15 cellular contexts compared by ENCODE assay signal in genomic region chr1:41727749-41728115, GRCh38.
A peak's percentile ranks its signal among the peaks of the same experiment; 100 is the strongest.
DNase-seq lines count a peak whose midpoint lies in the region; ATAC-seq and TF ChIP-seq lines count a peak whose summit lies in the region.
"Had no signal": no experiment of that assay in that cellular context is flagged by ENCODE, and none has a peak within 500 bp of the region (broad histone marks: within the 10 kb centered on the region; RNA-seq: fewer than 3 reads in every experiment).

No MANE protein-coding gene starts in this region.

- peaks cover 6% of the 10 kb centered on the region for H3K4me1 ChIP-seq in neural progenitor cell
- H3K4me1 ChIP-seq: SJSA1 had no signal

- no peaks in the 10 kb centered on the region for H3K36me3 ChIP-seq in neural progenitor cell
- H3K36me3 ChIP-seq: esophagus muscularis mucosa, SJSA1 had no signal

- H3K4me3 ChIP-seq in neural progenitor cell = no peak overlapping the region
- H3K4me3 ChIP-seq: esophagus muscularis mucosa, SJSA1 had no signal

- H3K36me3 Mint-ChIP-seq in CD14-positive monocyte (peaks cover 6 to 13% of the 10 kb centered on the region in 2 donors), IgD-negative memory B cell (peaks cover 6% of the 10 kb centered on the region), neural progenitor cell (no peaks in the 10 kb centered on the region), MCF 10A (ENCODE audit: insufficient read depth, unreplicated experiment) (no peaks in the 10 kb centered on the region)
- H3K36me3 Mint-ChIP-seq in activated T-helper 17 cell treated with anti-CD3 and anti-CD28 coated beads, Interleukin-2, amount 50 U/mL, for 72 hours (ENCODE audit: low read depth) = no peaks in the 10 kb centered on the region

- no peak for ATAC-seq in activated T-helper 17 cell treated with anti-CD3 and anti-CD28 coated beads, Interleukin-2, amount 50 U/mL, for 72 hours (replicated peaks)
- ATAC-seq in GM18909 (IDR thresholded peaks at IDR 0.05; ENCODE audit: poor library complexity, unreplicated experiment) (no peak), SK-N-SH treated with all-trans-retinoic acid at 6 μM for 48 hours (no peak)
- ATAC-seq: HCT116 had no signal

- intact Hi-C loops in CD14-positive monocyte (cut with micrococcal nuclease) (loop anchor here (1.0 to 10.0 kb wide), 9 partner anchors 12 to 153 kb away; no protein-coding TSS in a partner anchor), MCF 10A (cut with micrococcal nuclease) (no loop called here)

- H4K20me1 ChIP-seq in neural progenitor cell (ENCODE audit: low read depth) = no peaks in the 10 kb centered on the region

- no peaks in the 10 kb centered on the region for H3F3A ChIP-seq in neural progenitor cell (ENCODE audit: low read depth)

- no peaks in the 10 kb centered on the region for H3K79me2 ChIP-seq in neural progenitor cell (ENCODE audit: low read depth)

- no TSS peak for BruUV-seq in MCF 10A (replicated peaks; lab: Mats Ljungman, UMichigan)

- no peak overlapping the region for H3K27ac ChIP-seq in neural progenitor cell
- H3K27ac ChIP-seq: SJSA1 had no signal

- CTCF ChIA-PET in MCF 10A (lab: Yijun Ruan, JAX) = interaction anchor here (0.7 kb wide), 1 partner anchor 381 kb away, joined by 7 read pairs; no protein-coding TSS in a partner anchor

- H3K4me1 Mint-ChIP-seq in CD14-positive monocyte (peaks cover 95% of the 10 kb centered on the region), IgD-negative memory B cell (peaks cover 47 to 49% (median 47%) of the 10 kb centered on the region in 3 donors), neural progenitor cell (peaks cover 8% of the 10 kb centered on the region), MCF 10A (ENCODE audit: insufficient read depth, unreplicated experiment) (no peaks in the 10 kb centered on the region)
- H3K4me1 Mint-ChIP-seq in activated T-helper 17 cell treated with anti-CD3 and anti-CD28 coated beads, Interleukin-2, amount 50 U/mL, for 72 hours = peaks cover 43% of the 10 kb centered on the region

- H3K4me3 Mint-ChIP-seq in CD14-positive monocyte (peak overlapping the region; percentile 46 to 59), IgD-negative memory B cell (peak overlapping the region; percentile 58 to 93 (median 84)), neural progenitor cell (no peak overlapping the region), MCF 10A (ENCODE audit: unreplicated experiment) (no peak overlapping the region)
- peak overlapping the region; percentile 69 for H3K4me3 Mint-ChIP-seq in activated T-helper 17 cell treated with anti-CD3 and anti-CD28 coated beads, Interleukin-2, amount 50 U/mL, for 72 hours

- TF ChIP-seq CTCF in CD14-positive monocyte (IDR thresholded peaks at IDR 0.05) = no peak
- no peak for TF ChIP-seq CTCF in neural progenitor cell (IDR thresholded peaks at IDR 0.05)
- no peak for TF ChIP-seq CTCF in MCF 10A (IDR thresholded peaks at IDR 0.05; ENCODE audit: unreplicated experiment)

- peaks cover 0 to 3% (median 0%) of the 10 kb centered on the region in 3 donors for H3K27me3 Mint-ChIP-seq in CD14-positive monocyte (ENCODE audit: low read depth in 3 of 3)
- H3K27me3 Mint-ChIP-seq in IgD-negative memory B cell = no peaks in the 10 kb centered on the region
- H3K27me3 Mint-ChIP-seq in activated T-helper 17 cell treated with anti-CD3 and anti-CD28 coated beads, Interleukin-2, amount 50 U/mL, for 72 hours = no peaks in the 10 kb centered on the region
- H3K27me3 Mint-ChIP-seq in neural progenitor cell (ENCODE audit: insufficient read depth, low read depth) = no peaks in the 10 kb centered on the region
- H3K27me3 Mint-ChIP-seq in MCF 10A (ENCODE audit: insufficient read depth, unreplicated experiment) = peaks cover 10% of the 10 kb centered on the region

- no peak overlapping the region for H2AFZ ChIP-seq in neural progenitor cell (replicated peaks)

- H3K9ac ChIP-seq in neural progenitor cell = no peak overlapping the region

- H3K27ac Mint-ChIP-seq in CD14-positive monocyte = peak overlapping the region; percentile 99 to 100 (median 99)
- H3K27ac Mint-ChIP-seq in IgD-negative memory B cell = peak overlapping the region; percentile 94
- H3K27ac Mint-ChIP-seq in activated T-helper 17 cell treated with anti-CD3 and anti-CD28 coated beads, Interleukin-2, amount 50 U/mL, for 72 hours = peak overlapping the region; percentile 49
- peak overlapping the region; percentile 79 for H3K27ac Mint-ChIP-seq in neural progenitor cell
- no peak overlapping the region for H3K27ac Mint-ChIP-seq in MCF 10A (ENCODE audit: low read depth, unreplicated experiment)

- no peaks in the 10 kb centered on the region for H3K9me3 ChIP-seq in neural progenitor cell (ENCODE audit: low read depth)
- H3K9me3 ChIP-seq: esophagus muscularis mucosa, SJSA1 had no signal

- H3K27me3 ChIP-seq in neural progenitor cell = no peaks in the 10 kb centered on the region
- H3K27me3 ChIP-seq: esophagus muscularis mucosa, SJSA1 had no signal

- POLR2A ChIA-PET in MCF 10A (lab: Yijun Ruan, JAX) = no interaction called here

- H3K4me2 ChIP-seq in neural progenitor cell = no peak overlapping the region

- H3K9me3 Mint-ChIP-seq in CD14-positive monocyte = peaks cover 0 to 12% (median 2%) of the 10 kb centered on the region in 7 donors
- H3K9me3 Mint-ChIP-seq in IgD-negative memory B cell = no peaks in the 10 kb centered on the region
- peaks cover 4% of the 10 kb centered on the region for H3K9me3 Mint-ChIP-seq in activated T-helper 17 cell treated with anti-CD3 and anti-CD28 coated beads, Interleukin-2, amount 50 U/mL, for 72 hours
- H3K9me3 Mint-ChIP-seq in neural progenitor cell = no peaks in the 10 kb centered on the region
- no peaks in the 10 kb centered on the region for H3K9me3 Mint-ChIP-seq in MCF 10A (ENCODE audit: unreplicated experiment)
- H3K9me3 Mint-ChIP-seq: activated naive CD4-positive, alpha-beta T cell treated with anti-CD3 and anti-CD28 coated beads for 36 hours had no signal

- DNase-seq in CD14-positive monocyte (ENCODE audit: low spot score) (no peak), neural progenitor cell (ENCODE audit: low spot score) (no peak), MCF 10A (ENCODE audit: unreplicated experiment) (no peak)
- DNase-seq: glutamatergic neuron, mesendoderm, NCI-H187, NCI-H446 treated with DMSO at 0.1 percent for 48 hours had no signal

TF ChIP-seq in SK-N-SH treated with all-trans-retinoic acid at 6 μM for 48 hours, 23 proteins besides CTCF, POLR2A, EP300 and RAD21 (continues in another document):
- TF ChIP-seq ZNF8 (CRISPR knock-in tag; IDR thresholded peaks at IDR 0.05) (no peak), ESRRG (CRISPR knock-in tag; IDR thresholded peaks at IDR 0.05) (no peak), TCF4 (CRISPR knock-in tag; IDR thresholded peaks at IDR 0.05; ENCODE audit: borderline replicate concordance) (no peak), ZNF70 (CRISPR knock-in tag; IDR thresholded peaks at IDR 0.05) (no peak), SNAI2 (CRISPR knock-in tag; IDR thresholded peaks at IDR 0.05) (no peak), ZFP3 (CRISPR knock-in tag; IDR thresholded peaks at IDR 0.05) (no peak), BACH2 (CRISPR knock-in tag; IDR thresholded peaks at IDR 0.05; ENCODE audit: borderline replicate concordance) (no peak), ZC3H10 (CRISPR knock-in tag; IDR thresholded peaks at IDR 0.05) (no peak), CSDC2 (CRISPR knock-in tag; IDR thresholded peaks at IDR 0.05) (no peak), ZFP30 (CRISPR knock-in tag; IDR thresholded peaks at IDR 0.05) (no peak), TOX (CRISPR knock-in tag; IDR thresholded peaks at IDR 0.05; ENCODE audit: borderline replicate concordance) (no peak), ZNF565 (CRISPR knock-in tag; conservative IDR thresholded peaks at IDR 0.05; ENCODE audit: low read depth) (no peak)
- TF ChIP-seq, protein P1, sequence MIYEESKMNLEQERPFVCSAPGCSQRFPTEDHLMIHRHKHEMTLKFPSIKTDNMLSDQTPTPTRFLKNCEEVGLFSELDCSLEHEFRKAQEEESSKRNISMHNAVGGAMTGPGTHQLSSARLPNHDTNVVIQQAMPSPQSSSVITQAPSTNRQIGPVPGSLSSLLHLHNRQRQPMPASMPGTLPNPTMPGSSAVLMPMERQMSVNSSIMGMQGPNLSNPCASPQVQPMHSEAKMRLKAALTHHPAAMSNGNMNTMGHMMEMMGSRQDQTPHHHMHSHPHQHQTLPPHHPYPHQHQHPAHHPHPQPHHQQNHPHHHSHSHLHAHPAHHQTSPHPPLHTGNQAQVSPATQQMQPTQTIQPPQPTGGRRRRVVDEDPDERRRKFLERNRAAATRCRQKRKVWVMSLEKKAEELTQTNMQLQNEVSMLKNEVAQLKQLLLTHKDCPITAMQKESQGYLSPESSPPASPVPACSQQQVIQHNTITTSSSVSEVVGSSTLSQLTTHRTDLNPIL (CRISPR knock-in tag; IDR thresholded peaks at IDR 0.05; ENCODE audit: low read depth) = no peak
- TF ChIP-seq, protein P2, sequence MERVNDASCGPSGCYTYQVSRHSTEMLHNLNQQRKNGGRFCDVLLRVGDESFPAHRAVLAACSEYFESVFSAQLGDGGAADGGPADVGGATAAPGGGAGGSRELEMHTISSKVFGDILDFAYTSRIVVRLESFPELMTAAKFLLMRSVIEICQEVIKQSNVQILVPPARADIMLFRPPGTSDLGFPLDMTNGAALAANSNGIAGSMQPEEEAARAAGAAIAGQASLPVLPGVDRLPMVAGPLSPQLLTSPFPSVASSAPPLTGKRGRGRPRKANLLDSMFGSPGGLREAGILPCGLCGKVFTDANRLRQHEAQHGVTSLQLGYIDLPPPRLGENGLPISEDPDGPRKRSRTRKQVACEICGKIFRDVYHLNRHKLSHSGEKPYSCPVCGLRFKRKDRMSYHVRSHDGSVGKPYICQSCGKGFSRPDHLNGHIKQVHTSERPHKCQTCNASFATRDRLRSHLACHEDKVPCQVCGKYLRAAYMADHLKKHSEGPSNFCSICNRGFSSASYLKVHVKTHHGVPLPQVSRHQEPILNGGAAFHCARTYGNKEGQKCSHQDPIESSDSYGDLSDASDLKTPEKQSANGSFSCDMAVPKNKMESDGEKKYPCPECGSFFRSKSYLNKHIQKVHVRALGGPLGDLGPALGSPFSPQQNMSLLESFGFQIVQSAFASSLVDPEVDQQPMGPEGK (CRISPR knock-in tag; IDR thresholded peaks at IDR 0.05; ENCODE audit: borderline replicate concordance) = no peak
- TF ChIP-seq, protein P3, sequence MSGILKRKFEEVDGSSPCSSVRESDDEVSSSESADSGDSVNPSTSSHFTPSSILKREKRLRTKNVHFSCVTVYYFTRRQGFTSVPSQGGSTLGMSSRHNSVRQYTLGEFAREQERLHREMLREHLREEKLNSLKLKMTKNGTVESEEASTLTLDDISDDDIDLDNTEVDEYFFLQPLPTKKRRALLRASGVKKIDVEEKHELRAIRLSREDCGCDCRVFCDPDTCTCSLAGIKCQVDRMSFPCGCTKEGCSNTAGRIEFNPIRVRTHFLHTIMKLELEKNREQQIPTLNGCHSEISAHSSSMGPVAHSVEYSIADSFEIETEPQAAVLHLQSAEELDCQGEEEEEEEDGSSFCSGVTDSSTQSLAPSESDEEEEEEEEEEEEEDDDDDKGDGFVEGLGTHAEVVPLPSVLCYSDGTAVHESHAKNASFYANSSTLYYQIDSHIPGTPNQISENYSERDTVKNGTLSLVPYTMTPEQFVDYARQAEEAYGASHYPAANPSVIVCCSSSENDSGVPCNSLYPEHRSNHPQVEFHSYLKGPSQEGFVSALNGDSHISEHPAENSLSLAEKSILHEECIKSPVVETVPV (CRISPR knock-in tag; IDR thresholded peaks at IDR 0.05) = no peak

Comparison
In these comparisons a context has a peak if more than half of its experiments do, and no peak if none do; other contexts are left out.
1. H3K4me3 Mint-ChIP-seq: peak in CD14-positive monocyte (2 of 2), IgD-negative memory B cell (4 of 4) and activated T-helper 17 cell treated with anti-CD3 and anti-CD28 coated beads, Interleukin-2, amount 50 U/mL, for 72 hours (single experiment); none in neural progenitor cell (single experiment) and MCF 10A (single experiment).